In genomic region chr7:45985902-45986301, GRCh38 we compare ENCODE assay signal across 1 cellular context.
TF ChIP-seq lines count a peak whose summit lies in the region.

No MANE protein-coding gene starts in this region.

TF ChIP-seq in IMR-90, 13 proteins besides CTCF, POLR2A, EP300 and RAD21 (continued from another document):
- peak; percentile 43; the same call in 1 of the 2 replicates for TF ChIP-seq CEBPB (IDR thresholded peaks at IDR 0.05; ENCODE audit: low read depth, low read length)
